In the genomic region with DNA sequence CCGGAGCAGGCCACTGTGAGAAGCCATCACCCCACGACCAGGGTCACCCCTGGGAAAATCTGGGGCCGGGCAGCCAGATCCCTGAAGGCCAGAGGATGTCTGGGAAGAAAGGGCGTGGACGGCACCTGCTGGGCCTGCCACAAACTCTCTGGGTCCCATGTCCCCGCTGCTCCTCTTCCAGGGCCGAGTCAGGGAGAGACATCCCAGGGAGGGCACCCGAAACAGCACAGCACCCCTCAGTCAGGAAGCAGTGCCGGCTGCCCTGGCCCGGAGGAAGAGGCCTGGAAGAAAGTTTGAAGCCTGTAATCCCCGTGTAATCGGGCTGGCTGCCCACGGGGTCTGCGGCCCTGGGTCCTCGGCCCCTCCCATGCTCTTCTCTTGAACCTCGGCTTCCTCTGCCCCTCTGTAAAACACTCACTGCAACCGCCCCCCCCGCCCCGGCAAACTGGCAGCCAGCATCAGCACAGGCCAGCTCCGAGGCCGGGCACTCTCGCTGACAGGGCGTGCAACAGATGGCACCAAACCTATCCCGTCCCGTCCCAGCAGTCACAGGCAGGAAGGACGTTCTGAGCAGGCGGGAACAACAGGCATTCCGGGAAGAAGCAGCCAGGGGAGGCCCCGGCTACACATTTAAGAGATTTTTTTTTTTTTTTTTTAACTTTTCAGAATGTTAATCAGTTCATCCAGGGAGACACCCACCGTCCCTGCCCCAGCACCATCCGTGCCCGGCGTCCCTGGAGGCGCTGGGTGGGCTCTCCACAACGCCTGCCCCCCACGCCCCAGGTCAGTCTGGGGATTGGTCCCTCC, we compare ENCODE assay signal across 8 cellular contexts. TPM values are rescaled to one million over a fixed set of nuclear protein-coding genes. Genes with fewer than 3 reads are reported as not detected.
DNase-seq lines count a peak whose midpoint lies in the region; ATAC-seq and TF ChIP-seq lines count a peak whose summit lies in the region.

No MANE protein-coding gene starts in this region.

- peak overlapping the region; percentile 88 for H3K27ac ChIP-seq in osteoblast (ENCODE audit: low read depth, low read length)

- TF ChIP-seq CTCF in osteoblast (IDR thresholded peaks at IDR 0.05; ENCODE audit: extremely low read depth, low read depth, low read length) (no peak), GM13977 (IDR thresholded peaks at IDR 0.05; ENCODE audit: extremely low read depth, insufficient read depth, missing control alignments) (no peak)

- H3K4me2 ChIP-seq in osteoblast (ENCODE audit: insufficient read depth, low read length): peak overlapping the region; percentile 92

- H3K4me1 ChIP-seq in osteoblast (ENCODE audit: insufficient read depth, low read length): peaks cover 47% of the 10 kb centered on the region

- in situ Hi-C loops in ACHN (cut with HindIII; ENCODE audit: low pct_ligation_motif_present, low pct_unique_long_range_greater_than_20kb, low sequenced_read_pairs) (no loop called here), GM13977 (cut with MboI; ENCODE audit: low pct_unique_long_range_greater_than_20kb, low sequenced_read_pairs, unreplicated experiment) (no loop called here)

- H3K27me3 ChIP-seq in osteoblast (ENCODE audit: insufficient read depth, low read length): no peaks in the 10 kb centered on the region

- no peak overlapping the region for H2AFZ ChIP-seq in osteoblast (ENCODE audit: low read length)

- H3K36me3 ChIP-seq in osteoblast (ENCODE audit: insufficient read depth, low read length): no peaks in the 10 kb centered on the region

- peak; percentile 63 for DNase-seq in ACHN
- DNase-seq in HT1080 (ENCODE audit: low read depth): peak; percentile 71
- peak; percentile 10 for DNase-seq in activated naive CD4-positive, alpha-beta T cell treated with anti-CD3 and anti-CD28 coated beads, Interleukin-2, amount 50 U/mL, for 16 hours
- DNase-seq in glomerular visceral epithelial cell (ENCODE audit: extremely low spot score): peak; percentile 80
- DNase-seq in osteoblast (ENCODE audit: insufficient read length, low spot score, missing footprints): peak; percentile 98
- DNase-seq in GM19240 (ENCODE audit: insufficient read length, low spot score): no peak
- DNase-seq in GM13977 (ENCODE audit: low spot score): no peak

- ATAC-seq in HG03469 (IDR thresholded peaks at IDR 0.05; ENCODE audit: unreplicated experiment): no peak

- H3K4me3 ChIP-seq in osteoblast (ENCODE audit: insufficient read depth, low read length): peak overlapping the region; percentile 92

- no peaks in the 10 kb centered on the region for H3K9me3 ChIP-seq in osteoblast (ENCODE audit: low read depth, low read length)

- peaks cover 27% of the 10 kb centered on the region for H4K20me1 ChIP-seq in osteoblast (ENCODE audit: insufficient read depth, low read length)

- peaks cover 62% of the 10 kb centered on the region for H3K79me2 ChIP-seq in osteoblast (ENCODE audit: insufficient read depth, low read length)

RNA-seq across cellular contexts. Expression of a gene that starts 1.5 kb away (rescaled TPM):
- total RNA-seq in HT1080 (2014; rRNA removed; shearing (Covaris generic)): 28.2 and 31.7 TPM in 2 replicates
- polyA plus RNA-seq in HT1080 (2015; cell fraction: cytosol; rRNA removed): 30.4 and 31.5 TPM in 2 replicates
- polyA plus RNA-seq in HT1080 (2015; cell fraction: nucleus; rRNA removed): 81.0 and 86.6 TPM in 2 replicates
- 58.0 and 69.1 TPM in 2 replicates for total RNA-seq in osteoblast

RNA-seq across cellular contexts. Expression of a gene that starts 33.0 kb away (rescaled TPM):
- 77.2 and 77.7 TPM in 2 replicates for total RNA-seq in HT1080 (2014; rRNA removed; shearing (Covaris generic))
- polyA plus RNA-seq in HT1080 (2015; cell fraction: cytosol; rRNA removed): 33.3 and 38.4 TPM in 2 replicates
- polyA plus RNA-seq in HT1080 (2015; cell fraction: nucleus; rRNA removed): 69.3 and 84.5 TPM in 2 replicates
- 75.7 and 100 TPM in 2 replicates for total RNA-seq in osteoblast

Comparison
In these comparisons a context has a peak if more than half of its experiments do, and no peak if none do; other contexts are left out.
1. DNase-seq: peak in ACHN (single experiment), HT1080 (single experiment), activated naive CD4-positive, alpha-beta T cell treated with anti-CD3 and anti-CD28 coated beads, Interleukin-2, amount 50 U/mL, for 16 hours (single experiment), glomerular visceral epithelial cell (single experiment) and osteoblast (single experiment); none in GM19240 (single experiment) and GM13977 (single experiment).